In genomic region chr12:97957109-97957508, GRCh38 we compare ENCODE assay signal across 8 cellular contexts.
"Had no signal": no experiment of that assay in that cellular context is flagged by ENCODE, and none has a peak within 500 bp of the region (broad histone marks: within the 10 kb centered on the region; RNA-seq: fewer than 3 reads in every experiment).

No MANE protein-coding gene starts in this region.

- DNase-seq: GDM1, GF-D8 had no signal

- H3K4me3 ChIP-seq: GM12878 had no signal

- ATAC-seq: GM12878 had no signal

- FAIRE-seq: G401.6, GM12878, GM12891, GM12892, GM18507, GM19239 had no signal
